1 cellular context compared by ENCODE assay signal in the genomic region with DNA sequence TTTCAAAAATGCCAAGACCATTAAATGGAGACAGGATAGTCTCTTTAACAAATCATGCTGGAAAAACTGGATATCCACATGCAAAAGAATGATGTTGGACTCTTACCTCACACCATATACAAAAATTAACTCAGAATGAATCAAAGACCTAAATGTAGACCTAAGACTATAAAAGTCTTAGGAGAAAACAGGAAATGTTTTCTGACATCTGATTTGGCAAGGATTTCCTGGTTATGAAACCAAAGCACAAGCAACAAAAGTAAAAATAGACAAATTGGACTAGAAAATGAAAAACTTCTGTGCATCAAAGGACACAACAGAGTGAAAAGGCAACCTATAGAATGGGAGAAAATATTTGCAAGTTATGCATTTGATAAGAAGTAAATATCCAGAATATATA.
TF ChIP-seq lines count a peak whose summit lies in the region.

No MANE protein-coding gene starts in this region.

TF ChIP-seq in endothelial cell of umbilical vein, 7 proteins besides CTCF, POLR2A, EP300 and RAD21:
- no peak for TF ChIP-seq MYC (IDR thresholded peaks at IDR 0.05; ENCODE audit: low read depth, low read length)
- TF ChIP-seq FOS (IDR thresholded peaks at IDR 0.05; ENCODE audit: borderline replicate concordance, insufficient read depth, low read length), result no peak
- TF ChIP-seq POLR2AphosphoS5 (IDR thresholded peaks at IDR 0.05; ENCODE audit: insufficient read depth, low read depth, low read length), result no peak
- TF ChIP-seq GATA2 (IDR thresholded peaks at IDR 0.05; ENCODE audit: insufficient read depth, insufficient read length, low read depth, low read length), result no peak
- TF ChIP-seq JUN (IDR thresholded peaks at IDR 0.05; ENCODE audit: borderline replicate concordance, insufficient read depth, insufficient read length, low read depth), result no peak
- no peak for TF ChIP-seq EZH2 (IDR thresholded peaks at IDR 0.05; ENCODE audit: borderline replicate concordance, low read depth, low read length, severe bottlenecking)
- TF ChIP-seq, protein P1, sequence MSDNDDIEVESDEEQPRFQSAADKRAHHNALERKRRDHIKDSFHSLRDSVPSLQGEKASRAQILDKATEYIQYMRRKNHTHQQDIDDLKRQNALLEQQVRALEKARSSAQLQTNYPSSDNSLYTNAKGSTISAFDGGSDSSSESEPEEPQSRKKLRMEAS (IDR thresholded peaks at IDR 0.05; ENCODE audit: insufficient read depth, insufficient read length), result no peak
